9 cellular contexts compared by ENCODE assay signal in genomic region chr10:101974091-101974799, GRCh38.
A peak's percentile ranks its signal among the peaks of the same experiment; 100 is the strongest.
DNase-seq lines count a peak whose midpoint lies in the region; ATAC-seq and FAIRE-seq lines count a peak whose summit lies in the region.
"Had no signal": no experiment of that assay in that cellular context is flagged by ENCODE, and none has a peak within 500 bp of the region (broad histone marks: within the 10 kb centered on the region; RNA-seq: fewer than 3 reads in every experiment).

No MANE protein-coding gene starts in this region.

- no peaks in the 10 kb centered on the region for H3K27me3 Mint-ChIP-seq in activated naive CD4-positive, alpha-beta T cell treated with anti-CD3 and anti-CD28 coated beads for 36 hours (ENCODE audit: low read depth)
- no peaks in the 10 kb centered on the region for H3K27me3 Mint-ChIP-seq in stimulated activated naive CD8-positive, alpha-beta T cell treated with anti-CD3 and anti-CD28 coated beads, Interleukin-15, amount 100 ng/mL, for 72 hours

- CTCF ChIA-PET in activated naive CD4-positive, alpha-beta T cell treated with anti-CD3 and anti-CD28 coated beads for 36 hours (lab: Charles Lee): no interaction called here

- H3K27ac Mint-ChIP-seq in activated naive CD4-positive, alpha-beta T cell treated with anti-CD3 and anti-CD28 coated beads for 36 hours: peak overlapping the region; percentile 78
- no peak overlapping the region for H3K27ac Mint-ChIP-seq in stimulated activated naive CD8-positive, alpha-beta T cell treated with anti-CD3 and anti-CD28 coated beads, Interleukin-15, amount 100 ng/mL, for 72 hours

- H3K4me1 Mint-ChIP-seq in activated naive CD4-positive, alpha-beta T cell treated with anti-CD3 and anti-CD28 coated beads for 36 hours (ENCODE audit: low read depth): peaks cover 30% of the 10 kb centered on the region
- peaks cover 31% of the 10 kb centered on the region for H3K4me1 Mint-ChIP-seq in stimulated activated naive CD8-positive, alpha-beta T cell treated with anti-CD3 and anti-CD28 coated beads, Interleukin-15, amount 100 ng/mL, for 72 hours

- no peak for DNase-seq in activated naive CD4-positive, alpha-beta T cell treated with anti-CD3 and anti-CD28 coated beads for 36 hours
- no peak for DNase-seq in activated naive CD4-positive, alpha-beta T cell (lab: John Stamatoyannopoulos, UW)
- DNase-seq in RPMI7951 (ENCODE audit: low read depth) (peak; percentile 57), fibroblast of peridontal ligament (ENCODE audit: extremely low read depth) (peak; percentile 45), DMS153 (lab: John Stamatoyannopoulos, UW) (no peak), urothelium cell line (ENCODE audit: low spot score) (no peak), posterior vena cava (ENCODE audit: low spot score) (no peak)
- DNase-seq in stimulated activated naive CD8-positive, alpha-beta T cell treated with anti-CD3 and anti-CD28 coated beads, Interleukin-15, amount 100 ng/mL, for 72 hours: no peak
- DNase-seq: activated CD8-positive, alpha-beta memory T cell treated with anti-CD3 and anti-CD28 coated beads for 24 hours had no signal

- peak overlapping the region; percentile 65 for H3K4me3 Mint-ChIP-seq in activated naive CD4-positive, alpha-beta T cell treated with anti-CD3 and anti-CD28 coated beads for 36 hours
- H3K4me3 Mint-ChIP-seq in stimulated activated naive CD8-positive, alpha-beta T cell treated with anti-CD3 and anti-CD28 coated beads, Interleukin-15, amount 100 ng/mL, for 72 hours: peak overlapping the region; percentile 0 to 56

- intact Hi-C loops in activated naive CD4-positive, alpha-beta T cell treated with anti-CD3 and anti-CD28 coated beads for 36 hours (cut with micrococcal nuclease): no loop called here
- intact Hi-C loops in posterior vena cava (cut with DNase I): no loop called here

- no peaks in the 10 kb centered on the region for H3K9me3 Mint-ChIP-seq in activated naive CD4-positive, alpha-beta T cell treated with anti-CD3 and anti-CD28 coated beads for 36 hours
- H3K9me3 Mint-ChIP-seq in stimulated activated naive CD8-positive, alpha-beta T cell treated with anti-CD3 and anti-CD28 coated beads, Interleukin-15, amount 100 ng/mL, for 72 hours: no peaks in the 10 kb centered on the region

- no peak for ATAC-seq in stimulated activated naive CD8-positive, alpha-beta T cell treated with anti-CD3 and anti-CD28 coated beads, Interleukin-15, amount 100 ng/mL, for 72 hours

- FAIRE-seq in urothelium cell line (lab: Jason Lieb, UNC): no peak

- peaks cover 16% of the 10 kb centered on the region for H3K36me3 Mint-ChIP-seq in activated naive CD4-positive, alpha-beta T cell treated with anti-CD3 and anti-CD28 coated beads for 36 hours (ENCODE audit: low read depth)

Comparison
In these comparisons a context has a peak if more than half of its experiments do, and no peak if none do; other contexts are left out.
1. DNase-seq: peak in RPMI7951 (single experiment) and fibroblast of peridontal ligament (single experiment); none in activated naive CD4-positive, alpha-beta T cell treated with anti-CD3 and anti-CD28 coated beads for 36 hours (single experiment), activated naive CD4-positive, alpha-beta T cell (0 of 4), stimulated activated naive CD8-positive, alpha-beta T cell treated with anti-CD3 and anti-CD28 coated beads, Interleukin-15, amount 100 ng/mL, for 72 hours (0 of 2), DMS153 (single experiment), urothelium cell line (single experiment) and posterior vena cava (single experiment).